Comparison of ENCODE assay signal across 1 cellular context in the genomic region with DNA sequence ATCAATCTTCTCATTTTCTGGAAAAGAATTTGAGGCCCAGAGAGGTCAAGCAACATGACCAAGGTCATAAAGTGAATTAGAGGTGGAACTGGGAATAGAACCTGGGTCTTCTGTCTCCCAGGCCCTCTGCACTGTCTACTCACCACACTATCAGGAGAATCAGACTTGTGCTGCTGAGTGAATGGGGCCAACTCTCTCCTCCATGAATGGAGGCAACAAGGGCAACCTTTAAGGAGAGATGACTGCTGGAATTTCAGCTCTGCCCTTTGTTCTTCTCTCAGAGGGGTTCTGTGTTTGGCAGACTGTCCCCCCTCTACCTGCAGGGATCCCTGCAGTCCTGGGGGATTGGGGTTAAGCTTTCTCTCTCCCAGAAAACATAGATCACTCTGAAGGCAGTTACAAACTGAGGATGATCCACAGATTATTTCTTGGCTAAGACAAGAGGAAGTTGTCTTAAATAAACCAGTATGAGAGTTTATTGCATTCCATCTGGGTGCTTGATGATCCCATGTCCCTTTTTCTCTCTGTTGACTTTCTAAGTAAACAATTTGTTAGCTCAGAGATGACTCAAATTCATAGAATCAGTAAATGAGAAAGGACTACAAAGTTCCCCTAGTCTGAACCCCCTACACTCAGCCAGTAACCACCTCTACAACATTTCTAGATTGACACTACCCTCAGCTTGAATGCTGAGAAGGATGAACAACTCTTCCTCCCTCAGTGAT.
A peak's percentile ranks its signal among the peaks of the same experiment; 100 is the strongest.
TF ChIP-seq lines count a peak whose summit lies in the region.

No MANE protein-coding gene starts in this region.

TF ChIP-seq in A549, 52 proteins besides CTCF, POLR2A, EP300 and RAD21 (continued from another document):
- TF ChIP-seq, protein P1, sequence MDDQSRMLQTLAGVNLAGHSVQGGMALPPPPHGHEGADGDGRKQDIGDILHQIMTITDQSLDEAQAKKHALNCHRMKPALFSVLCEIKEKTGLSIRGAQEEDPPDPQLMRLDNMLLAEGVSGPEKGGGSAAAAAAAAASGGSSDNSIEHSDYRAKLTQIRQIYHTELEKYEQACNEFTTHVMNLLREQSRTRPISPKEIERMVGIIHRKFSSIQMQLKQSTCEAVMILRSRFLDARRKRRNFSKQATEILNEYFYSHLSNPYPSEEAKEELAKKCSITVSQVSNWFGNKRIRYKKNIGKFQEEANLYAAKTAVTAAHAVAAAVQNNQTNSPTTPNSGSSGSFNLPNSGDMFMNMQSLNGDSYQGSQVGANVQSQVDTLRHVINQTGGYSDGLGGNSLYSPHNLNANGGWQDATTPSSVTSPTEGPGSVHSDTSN (IDR thresholded peaks at IDR 0.05), result peak; percentile 65; the same call in 1 of the 2 replicates
- TF ChIP-seq FOSB (CRISPR knock-in tag; IDR thresholded peaks at IDR 0.05), result peak; percentile 65; the same call in 1 of the 2 replicates
- peak; percentile 94 for TF ChIP-seq FOSL2 (IDR thresholded peaks at IDR 0.05)
- TF ChIP-seq FOSL2 (CRISPR knock-in tag; IDR thresholded peaks at IDR 0.05), result peak; percentile 98
- TF ChIP-seq, protein P2, sequence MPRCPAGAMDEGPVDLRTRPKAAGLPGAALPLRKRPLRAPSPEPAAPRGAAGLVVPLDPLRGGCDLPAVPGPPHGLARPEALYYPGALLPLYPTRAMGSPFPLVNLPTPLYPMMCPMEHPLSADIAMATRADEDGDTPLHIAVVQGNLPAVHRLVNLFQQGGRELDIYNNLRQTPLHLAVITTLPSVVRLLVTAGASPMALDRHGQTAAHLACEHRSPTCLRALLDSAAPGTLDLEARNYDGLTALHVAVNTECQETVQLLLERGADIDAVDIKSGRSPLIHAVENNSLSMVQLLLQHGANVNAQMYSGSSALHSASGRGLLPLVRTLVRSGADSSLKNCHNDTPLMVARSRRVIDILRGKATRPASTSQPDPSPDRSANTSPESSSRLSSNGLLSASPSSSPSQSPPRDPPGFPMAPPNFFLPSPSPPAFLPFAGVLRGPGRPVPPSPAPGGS (IDR thresholded peaks at IDR 0.05), result peak; percentile 97; the same call in 2 of the 3 replicates
- TF ChIP-seq NR3C1 (IDR thresholded peaks at IDR 0.05), result no peak
- no peak for TF ChIP-seq KDM1A (IDR thresholded peaks at IDR 0.05; ENCODE audit: low read depth)
- TF ChIP-seq CBX2 (IDR thresholded peaks at IDR 0.05; ENCODE audit: borderline replicate concordance, low read depth), result no peak
- TF ChIP-seq HOXB5 (CRISPR knock-in tag; IDR thresholded peaks at IDR 0.05), result peak; percentile 47; the same call in 1 of the 2 replicates
- 0 out of 2 replicates have a peak, but pooled peaks have one; percentile 21 for TF ChIP-seq SREBF2 (IDR thresholded peaks at IDR 0.05)
- peak; percentile 36; the same call in 1 of the 2 replicates for TF ChIP-seq FOXS1 (CRISPR knock-in tag; IDR thresholded peaks at IDR 0.05)
- TF ChIP-seq, protein P3, sequence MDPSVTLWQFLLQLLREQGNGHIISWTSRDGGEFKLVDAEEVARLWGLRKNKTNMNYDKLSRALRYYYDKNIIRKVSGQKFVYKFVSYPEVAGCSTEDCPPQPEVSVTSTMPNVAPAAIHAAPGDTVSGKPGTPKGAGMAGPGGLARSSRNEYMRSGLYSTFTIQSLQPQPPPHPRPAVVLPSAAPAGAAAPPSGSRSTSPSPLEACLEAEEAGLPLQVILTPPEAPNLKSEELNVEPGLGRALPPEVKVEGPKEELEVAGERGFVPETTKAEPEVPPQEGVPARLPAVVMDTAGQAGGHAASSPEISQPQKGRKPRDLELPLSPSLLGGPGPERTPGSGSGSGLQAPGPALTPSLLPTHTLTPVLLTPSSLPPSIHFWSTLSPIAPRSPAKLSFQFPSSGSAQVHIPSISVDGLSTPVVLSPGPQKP (IDR thresholded peaks at IDR 0.05; ENCODE audit: low read depth, low read length), result no peak
- TF ChIP-seq POLR2AphosphoS2 (conservative IDR thresholded peaks at IDR 0.05; ENCODE audit: low read length), result no peak
- TF ChIP-seq ESRRA (IDR thresholded peaks at IDR 0.05; ENCODE audit: borderline replicate concordance, low read length), result no peak
- TF ChIP-seq CEBPB (IDR thresholded peaks at IDR 0.05), result peak; percentile 76 to 87; a peak in 3 of 4 replicates
- TF ChIP-seq NPAS2 (CRISPR knock-in tag; IDR thresholded peaks at IDR 0.05; ENCODE audit: borderline replicate concordance), result no peak
- no peak; the same call in none of the 2 replicates for TF ChIP-seq EHF (CRISPR knock-in tag; IDR thresholded peaks at IDR 0.05)
- TF ChIP-seq KDM5A (IDR thresholded peaks at IDR 0.05), result no peak
- TF ChIP-seq ZSCAN20 (CRISPR knock-in tag; IDR thresholded peaks at IDR 0.05), result no peak
- TF ChIP-seq, protein P4, sequence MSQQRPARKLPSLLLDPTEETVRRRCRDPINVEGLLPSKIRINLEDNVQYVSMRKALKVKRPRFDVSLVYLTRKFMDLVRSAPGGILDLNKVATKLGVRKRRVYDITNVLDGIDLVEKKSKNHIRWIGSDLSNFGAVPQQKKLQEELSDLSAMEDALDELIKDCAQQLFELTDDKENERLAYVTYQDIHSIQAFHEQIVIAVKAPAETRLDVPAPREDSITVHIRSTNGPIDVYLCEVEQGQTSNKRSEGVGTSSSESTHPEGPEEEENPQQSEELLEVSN (IDR thresholded peaks at IDR 0.05; ENCODE audit: borderline replicate concordance, low read depth), result no peak
- TF ChIP-seq RCOR1 (IDR thresholded peaks at IDR 0.05; ENCODE audit: low read depth, low read length), result no peak
- TF ChIP-seq CHD4 (IDR thresholded peaks at IDR 0.05; ENCODE audit: borderline replicate concordance), result no peak
- TF ChIP-seq, protein P5, sequence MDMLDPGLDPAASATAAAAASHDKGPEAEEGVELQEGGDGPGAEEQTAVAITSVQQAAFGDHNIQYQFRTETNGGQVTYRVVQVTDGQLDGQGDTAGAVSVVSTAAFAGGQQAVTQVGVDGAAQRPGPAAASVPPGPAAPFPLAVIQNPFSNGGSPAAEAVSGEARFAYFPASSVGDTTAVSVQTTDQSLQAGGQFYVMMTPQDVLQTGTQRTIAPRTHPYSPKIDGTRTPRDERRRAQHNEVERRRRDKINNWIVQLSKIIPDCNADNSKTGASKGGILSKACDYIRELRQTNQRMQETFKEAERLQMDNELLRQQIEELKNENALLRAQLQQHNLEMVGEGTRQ (IDR thresholded peaks at IDR 0.05), result no peak
- TF ChIP-seq RFX5 (IDR thresholded peaks at IDR 0.05), result no peak
- no peak for TF ChIP-seq BHLHE40 (IDR thresholded peaks at IDR 0.05; ENCODE audit: low read depth, low read length)
- no peak for TF ChIP-seq EHMT2 (IDR thresholded peaks at IDR 0.05; ENCODE audit: low read depth)
- TF ChIP-seq, protein P6, sequence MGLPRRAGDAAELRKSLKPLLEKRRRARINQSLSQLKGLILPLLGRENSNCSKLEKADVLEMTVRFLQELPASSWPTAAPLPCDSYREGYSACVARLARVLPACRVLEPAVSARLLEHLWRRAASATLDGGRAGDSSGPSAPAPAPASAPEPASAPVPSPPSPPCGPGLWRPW (IDR thresholded peaks at IDR 0.05), result peak; percentile 49; the same call in 1 of the 2 replicates
- TF ChIP-seq HOXA7 (CRISPR knock-in tag; IDR thresholded peaks at IDR 0.05), result no peak; the same call in 1 of the 2 replicates
- TF ChIP-seq ZFP36 (IDR thresholded peaks at IDR 0.05; ENCODE audit: borderline replicate concordance, partially characterized antibody), result no peak
- TF ChIP-seq CBX8 (IDR thresholded peaks at IDR 0.05), result no peak
- TF ChIP-seq HOXB13 (CRISPR knock-in tag; IDR thresholded peaks at IDR 0.05; ENCODE audit: low read depth), result no peak
- TF ChIP-seq RNF2 (IDR thresholded peaks at IDR 0.05; ENCODE audit: borderline replicate concordance, low read depth), result no peak
- no peak for TF ChIP-seq HDAC2 (IDR thresholded peaks at IDR 0.05)
- TF ChIP-seq GATA3 (IDR thresholded peaks at IDR 0.05; ENCODE audit: borderline replicate concordance), result peak; percentile 98
- TF ChIP-seq PHF8 (IDR thresholded peaks at IDR 0.05; ENCODE audit: borderline replicate concordance, low read depth), result no peak
- no peak; the same call in 1 of the 2 replicates for TF ChIP-seq ZC3H11A (IDR thresholded peaks at IDR 0.05)
- no peak for TF ChIP-seq NFE2L2 (conservative IDR thresholded peaks at IDR 0.05; ENCODE audit: low read length)
- TF ChIP-seq TFCP2L1 (CRISPR knock-in tag; IDR thresholded peaks at IDR 0.05), result no peak
- TF ChIP-seq SMC3 (IDR thresholded peaks at IDR 0.05), result peak; percentile 68
- peak; percentile 67; the same call in 1 of the 2 replicates for TF ChIP-seq RARB (CRISPR knock-in tag; IDR thresholded peaks at IDR 0.05)
- peak; percentile 15; the same call in 1 of the 2 replicates for TF ChIP-seq TP53 (CRISPR knock-in tag; IDR thresholded peaks at IDR 0.05)
- TF ChIP-seq HEYL (CRISPR knock-in tag; IDR thresholded peaks at IDR 0.05), result no peak
- TF ChIP-seq, protein P7, sequence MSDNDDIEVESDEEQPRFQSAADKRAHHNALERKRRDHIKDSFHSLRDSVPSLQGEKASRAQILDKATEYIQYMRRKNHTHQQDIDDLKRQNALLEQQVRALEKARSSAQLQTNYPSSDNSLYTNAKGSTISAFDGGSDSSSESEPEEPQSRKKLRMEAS (IDR thresholded peaks at IDR 0.05), result peak; percentile 77
- TF ChIP-seq MAFK (IDR thresholded peaks at IDR 0.05; ENCODE audit: partially characterized antibody), result no peak
- TF ChIP-seq, protein P8, sequence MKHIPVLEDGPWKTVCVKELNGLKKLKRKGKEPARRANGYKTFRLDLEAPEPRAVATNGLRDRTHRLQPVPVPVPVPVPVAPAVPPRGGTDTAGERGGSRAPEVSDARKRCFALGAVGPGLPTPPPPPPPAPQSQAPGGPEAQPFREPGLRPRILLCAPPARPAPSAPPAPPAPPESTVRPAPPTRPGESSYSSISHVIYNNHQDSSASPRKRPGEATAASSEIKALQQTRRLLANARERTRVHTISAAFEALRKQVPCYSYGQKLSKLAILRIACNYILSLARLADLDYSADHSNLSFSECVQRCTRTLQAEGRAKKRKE (CRISPR knock-in tag; IDR thresholded peaks at IDR 0.05; ENCODE audit: low read depth), result no peak
- peak; percentile 59; the same call in 1 of the 2 replicates for TF ChIP-seq ZNF302 (CRISPR knock-in tag; IDR thresholded peaks at IDR 0.05)
